In genomic region chr5:169837686-169838085, GRCh38 we compare ENCODE assay signal across 1 cellular context.
TF ChIP-seq lines count a peak whose summit lies in the region.

No MANE protein-coding gene starts in this region.

TF ChIP-seq in GM12878, 131 proteins besides CTCF, POLR2A, EP300 and RAD21 (continued from another document):
- TF ChIP-seq PBX3 (IDR thresholded peaks at IDR 0.05; ENCODE audit: insufficient replicate concordance, low read depth, low read length) (no peak), ESRRA (IDR thresholded peaks at IDR 0.05; ENCODE audit: low read length) (no peak), IRF3 (IDR thresholded peaks at IDR 0.05) (no peak), IRF5 (IDR thresholded peaks at IDR 0.05; ENCODE audit: borderline replicate concordance) (no peak), SMC3 (IDR thresholded peaks at IDR 0.05; ENCODE audit: borderline replicate concordance, low read length) (no peak), ZBTB4 (CRISPR knock-in tag; IDR thresholded peaks at IDR 0.05) (no peak), HDAC2 (IDR thresholded peaks at IDR 0.05) (no peak), ATF3 (IDR thresholded peaks at IDR 0.05; ENCODE audit: borderline replicate concordance, extremely low read depth, low read depth, low read length) (no peak)
